33 cellular contexts compared by ENCODE assay signal in the genomic region with DNA sequence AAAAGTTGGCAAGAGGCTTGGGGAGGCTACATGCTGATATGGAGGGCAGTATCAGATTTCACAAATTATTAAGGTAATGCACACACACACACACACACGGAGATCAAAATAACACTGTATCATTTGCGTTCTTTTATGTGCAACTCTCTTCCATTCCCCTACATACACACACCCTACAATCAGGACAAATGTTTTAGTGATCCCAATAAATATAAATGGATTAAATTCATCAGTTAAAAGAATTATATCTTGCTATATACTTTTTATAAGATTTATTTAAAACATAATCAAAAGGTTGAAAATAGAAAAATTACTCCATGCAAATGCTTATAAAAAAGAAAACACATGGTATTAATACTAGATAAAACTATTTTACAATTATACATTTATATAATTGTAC. TPM values are rescaled to one million over a fixed set of nuclear protein-coding genes. Genes with fewer than 3 reads are reported as not detected.
"Had no signal": no experiment of that assay in that cellular context is flagged by ENCODE, and none has a peak within 500 bp of the region (broad histone marks: within the 10 kb centered on the region; RNA-seq: fewer than 3 reads in every experiment).

No MANE protein-coding gene starts in this region.

- H3K27me3 ChIP-seq: brain microvascular endothelial cell, Peyer's patch had no signal

- H3K36me3 ChIP-seq: brain microvascular endothelial cell had no signal

- H3K27ac ChIP-seq: brain microvascular endothelial cell, Peyer's patch, RWPE1, WERI-Rb-1 had no signal

- H3K9me3 ChIP-seq: Peyer's patch had no signal

- ATAC-seq: activated CD8-positive, alpha-beta T cell treated with anti-CD3 and anti-CD28 coated beads for 36 hours; activated T-cell treated with anti-CD3 and anti-CD28 coated beads, Interleukin-2, amount 50 U/mL, for 72 hours; activated T-helper 17 cell treated with anti-CD3 and anti-CD28 coated beads, Interleukin-2, amount 50 U/mL, for 72 hours; Right ventricle myocardium inferior; SK-N-SH treated with all-trans-retinoic acid at 6 μM for 48 hours; T-cell; T-helper 17 cell had no signal

- H3K4me1 ChIP-seq: Peyer's patch had no signal

- H3K4me3 ChIP-seq: Peyer's patch had no signal

- DNase-seq: activated CD4-positive, alpha-beta T cell treated with anti-CD3 and anti-CD28 coated beads, Interleukin-2, amount 10 ng/mL, durations not matched to agents 24 days and 14 days; activated CD4-positive, alpha-beta T cell treated with anti-CD3 and anti-CD28 coated beads, Interleukin-2, amount 50 U/mL, for 4 hours; activated CD8-positive, alpha-beta T cell treated with anti-CD3 and anti-CD28 coated beads for 36 hours; activated effector memory CD4-positive, alpha-beta T cell treated with anti-CD3 and anti-CD28 coated beads, Interleukin-2, amount 50 U/mL, for 16 hours; activated naive CD4-positive, alpha-beta T cell; activated naive CD4-positive, alpha-beta T cell treated with anti-CD3 and anti-CD28 coated beads, Interleukin-2, amount 50 U/mL, for 16 hours; activated naive CD8-positive, alpha-beta T cell treated with anti-CD3 and anti-CD28 coated beads for 36 hours; activated T-cell treated with anti-CD3 and anti-CD28 coated beads, Interleukin-2, amount 50 U/mL, for 1 hour; activated T-cell treated with anti-CD3 and anti-CD28 coated beads, Interleukin-2, amount 50 U/mL, for 72 hours; amniotic stem cell; aorta; brain microvascular endothelial cell; central memory CD4-positive, alpha-beta T cell; NCI-H1105; NCI-H1417 treated with DMSO at 0.1 percent for 48 hours; NCI-H1930; NCI-H2081 treated with DMSO at 0.1 percent for 48 hours; NCI-H510A; NCI-H526; NCI-H748 treated with DMSO at 0.1 percent for 48 hours; NK-92 treated with Interleukin-12 subunit alpha and Interleukin-12 subunit beta, amount 100 ng/mL, for 24 hours; Peyer's patch; SIG-M5; T-cell; T-helper 17 cell; WERI-Rb-1 had no signal

RNA-seq across cellular contexts. Expression of a gene that starts 53.4 kb away (rescaled TPM):
- total RNA-seq: activated CD4-positive, alpha-beta T cell treated with anti-CD3 and anti-CD28 coated beads, Interleukin-2, amount 10 ng/mL, durations not matched to agents 24 days and 14 days; activated CD8-positive, alpha-beta memory T cell treated with anti-CD3 and anti-CD28 coated beads for 36 hours; activated CD8-positive, alpha-beta T cell treated with anti-CD3 and anti-CD28 coated beads for 36 hours; activated naive CD8-positive, alpha-beta T cell treated with anti-CD3 and anti-CD28 coated beads for 36 hours; activated T-cell treated with anti-CD3 and anti-CD28 coated beads, Interleukin-2, amount 50 U/mL, for 72 hours; activated T-helper 17 cell treated with anti-CD3 and anti-CD28 coated beads, Interleukin-2, amount 50 U/mL, for 72 hours; aorta; M059J; Right ventricle myocardium inferior; SK-MEL-5; T-cell; T-helper 17 cell had no signal
- polyA plus RNA-seq: aorta had no signal
